In the genomic region with DNA sequence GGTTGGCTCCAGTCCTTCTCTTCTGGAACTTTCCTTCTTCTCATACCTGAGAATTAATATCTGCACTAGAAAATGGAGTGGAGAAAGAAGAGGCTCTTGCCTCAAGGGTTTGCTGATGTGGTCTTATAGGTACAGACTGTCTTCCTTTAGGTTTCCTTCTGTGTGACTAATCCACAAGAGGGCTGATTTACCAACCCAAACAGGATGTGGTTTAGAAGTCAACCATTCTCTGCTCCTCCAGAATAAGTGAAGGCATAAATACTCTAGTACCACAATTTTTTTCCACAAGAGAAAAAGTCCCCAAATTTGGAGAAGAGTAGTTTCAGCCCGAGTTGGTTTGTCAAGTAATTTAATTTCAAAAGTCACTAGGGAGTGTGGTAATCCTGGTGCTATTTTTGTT, we compare ENCODE assay signal across 2 cellular contexts.
TF ChIP-seq lines count a peak whose summit lies in the region.

No MANE protein-coding gene starts in this region.

TF ChIP-seq in HCT116, 20 proteins besides CTCF, POLR2A, EP300 and RAD21:
- TF ChIP-seq EZH2 (IDR thresholded peaks at IDR 0.05) (no peak), EGR1 (IDR thresholded peaks at IDR 0.05; ENCODE audit: low read depth) (no peak), CEBPB (IDR thresholded peaks at IDR 0.05; ENCODE audit: low read depth) (no peak), SIN3A (IDR thresholded peaks at IDR 0.05; ENCODE audit: low read depth) (no peak), ZNF274 (IDR thresholded peaks at IDR 0.05; ENCODE audit: low read depth, low read length) (no peak), FOSL1 (IDR thresholded peaks at IDR 0.05; ENCODE audit: low read depth) (no peak), ELF1 (IDR thresholded peaks at IDR 0.05; ENCODE audit: borderline replicate concordance, low read depth) (no peak)
- TF ChIP-seq, protein P1, sequence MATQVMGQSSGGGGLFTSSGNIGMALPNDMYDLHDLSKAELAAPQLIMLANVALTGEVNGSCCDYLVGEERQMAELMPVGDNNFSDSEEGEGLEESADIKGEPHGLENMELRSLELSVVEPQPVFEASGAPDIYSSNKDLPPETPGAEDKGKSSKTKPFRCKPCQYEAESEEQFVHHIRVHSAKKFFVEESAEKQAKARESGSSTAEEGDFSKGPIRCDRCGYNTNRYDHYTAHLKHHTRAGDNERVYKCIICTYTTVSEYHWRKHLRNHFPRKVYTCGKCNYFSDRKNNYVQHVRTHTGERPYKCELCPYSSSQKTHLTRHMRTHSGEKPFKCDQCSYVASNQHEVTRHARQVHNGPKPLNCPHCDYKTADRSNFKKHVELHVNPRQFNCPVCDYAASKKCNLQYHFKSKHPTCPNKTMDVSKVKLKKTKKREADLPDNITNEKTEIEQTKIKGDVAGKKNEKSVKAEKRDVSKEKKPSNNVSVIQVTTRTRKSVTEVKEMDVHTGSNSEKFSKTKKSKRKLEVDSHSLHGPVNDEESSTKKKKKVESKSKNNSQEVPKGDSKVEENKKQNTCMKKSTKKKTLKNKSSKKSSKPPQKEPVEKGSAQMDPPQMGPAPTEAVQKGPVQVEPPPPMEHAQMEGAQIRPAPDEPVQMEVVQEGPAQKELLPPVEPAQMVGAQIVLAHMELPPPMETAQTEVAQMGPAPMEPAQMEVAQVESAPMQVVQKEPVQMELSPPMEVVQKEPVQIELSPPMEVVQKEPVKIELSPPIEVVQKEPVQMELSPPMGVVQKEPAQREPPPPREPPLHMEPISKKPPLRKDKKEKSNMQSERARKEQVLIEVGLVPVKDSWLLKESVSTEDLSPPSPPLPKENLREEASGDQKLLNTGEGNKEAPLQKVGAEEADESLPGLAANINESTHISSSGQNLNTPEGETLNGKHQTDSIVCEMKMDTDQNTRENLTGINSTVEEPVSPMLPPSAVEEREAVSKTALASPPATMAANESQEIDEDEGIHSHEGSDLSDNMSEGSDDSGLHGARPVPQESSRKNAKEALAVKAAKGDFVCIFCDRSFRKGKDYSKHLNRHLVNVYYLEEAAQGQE (IDR thresholded peaks at IDR 0.05; ENCODE audit: low read depth), result no peak

TF ChIP-seq in GM23338, 12 proteins besides CTCF, POLR2A, EP300 and RAD21:
- TF ChIP-seq, protein P1 (IDR thresholded peaks at IDR 0.05; ENCODE audit: unreplicated experiment), result no peak
- TF ChIP-seq NANOG (IDR thresholded peaks at IDR 0.05; ENCODE audit: borderline replicate concordance) (no peak), STAT1 (IDR thresholded peaks at IDR 0.05; ENCODE audit: unreplicated experiment) (no peak), CREB1 (CRISPR knock-in tag; IDR thresholded peaks at IDR 0.05; ENCODE audit: low read depth) (no peak), POLR2AphosphoS5 (IDR thresholded peaks at IDR 0.05; ENCODE audit: low read depth) (no peak), EZH2phosphoT487 (IDR thresholded peaks at IDR 0.05; ENCODE audit: unreplicated experiment) (no peak)
- TF ChIP-seq, protein P2, sequence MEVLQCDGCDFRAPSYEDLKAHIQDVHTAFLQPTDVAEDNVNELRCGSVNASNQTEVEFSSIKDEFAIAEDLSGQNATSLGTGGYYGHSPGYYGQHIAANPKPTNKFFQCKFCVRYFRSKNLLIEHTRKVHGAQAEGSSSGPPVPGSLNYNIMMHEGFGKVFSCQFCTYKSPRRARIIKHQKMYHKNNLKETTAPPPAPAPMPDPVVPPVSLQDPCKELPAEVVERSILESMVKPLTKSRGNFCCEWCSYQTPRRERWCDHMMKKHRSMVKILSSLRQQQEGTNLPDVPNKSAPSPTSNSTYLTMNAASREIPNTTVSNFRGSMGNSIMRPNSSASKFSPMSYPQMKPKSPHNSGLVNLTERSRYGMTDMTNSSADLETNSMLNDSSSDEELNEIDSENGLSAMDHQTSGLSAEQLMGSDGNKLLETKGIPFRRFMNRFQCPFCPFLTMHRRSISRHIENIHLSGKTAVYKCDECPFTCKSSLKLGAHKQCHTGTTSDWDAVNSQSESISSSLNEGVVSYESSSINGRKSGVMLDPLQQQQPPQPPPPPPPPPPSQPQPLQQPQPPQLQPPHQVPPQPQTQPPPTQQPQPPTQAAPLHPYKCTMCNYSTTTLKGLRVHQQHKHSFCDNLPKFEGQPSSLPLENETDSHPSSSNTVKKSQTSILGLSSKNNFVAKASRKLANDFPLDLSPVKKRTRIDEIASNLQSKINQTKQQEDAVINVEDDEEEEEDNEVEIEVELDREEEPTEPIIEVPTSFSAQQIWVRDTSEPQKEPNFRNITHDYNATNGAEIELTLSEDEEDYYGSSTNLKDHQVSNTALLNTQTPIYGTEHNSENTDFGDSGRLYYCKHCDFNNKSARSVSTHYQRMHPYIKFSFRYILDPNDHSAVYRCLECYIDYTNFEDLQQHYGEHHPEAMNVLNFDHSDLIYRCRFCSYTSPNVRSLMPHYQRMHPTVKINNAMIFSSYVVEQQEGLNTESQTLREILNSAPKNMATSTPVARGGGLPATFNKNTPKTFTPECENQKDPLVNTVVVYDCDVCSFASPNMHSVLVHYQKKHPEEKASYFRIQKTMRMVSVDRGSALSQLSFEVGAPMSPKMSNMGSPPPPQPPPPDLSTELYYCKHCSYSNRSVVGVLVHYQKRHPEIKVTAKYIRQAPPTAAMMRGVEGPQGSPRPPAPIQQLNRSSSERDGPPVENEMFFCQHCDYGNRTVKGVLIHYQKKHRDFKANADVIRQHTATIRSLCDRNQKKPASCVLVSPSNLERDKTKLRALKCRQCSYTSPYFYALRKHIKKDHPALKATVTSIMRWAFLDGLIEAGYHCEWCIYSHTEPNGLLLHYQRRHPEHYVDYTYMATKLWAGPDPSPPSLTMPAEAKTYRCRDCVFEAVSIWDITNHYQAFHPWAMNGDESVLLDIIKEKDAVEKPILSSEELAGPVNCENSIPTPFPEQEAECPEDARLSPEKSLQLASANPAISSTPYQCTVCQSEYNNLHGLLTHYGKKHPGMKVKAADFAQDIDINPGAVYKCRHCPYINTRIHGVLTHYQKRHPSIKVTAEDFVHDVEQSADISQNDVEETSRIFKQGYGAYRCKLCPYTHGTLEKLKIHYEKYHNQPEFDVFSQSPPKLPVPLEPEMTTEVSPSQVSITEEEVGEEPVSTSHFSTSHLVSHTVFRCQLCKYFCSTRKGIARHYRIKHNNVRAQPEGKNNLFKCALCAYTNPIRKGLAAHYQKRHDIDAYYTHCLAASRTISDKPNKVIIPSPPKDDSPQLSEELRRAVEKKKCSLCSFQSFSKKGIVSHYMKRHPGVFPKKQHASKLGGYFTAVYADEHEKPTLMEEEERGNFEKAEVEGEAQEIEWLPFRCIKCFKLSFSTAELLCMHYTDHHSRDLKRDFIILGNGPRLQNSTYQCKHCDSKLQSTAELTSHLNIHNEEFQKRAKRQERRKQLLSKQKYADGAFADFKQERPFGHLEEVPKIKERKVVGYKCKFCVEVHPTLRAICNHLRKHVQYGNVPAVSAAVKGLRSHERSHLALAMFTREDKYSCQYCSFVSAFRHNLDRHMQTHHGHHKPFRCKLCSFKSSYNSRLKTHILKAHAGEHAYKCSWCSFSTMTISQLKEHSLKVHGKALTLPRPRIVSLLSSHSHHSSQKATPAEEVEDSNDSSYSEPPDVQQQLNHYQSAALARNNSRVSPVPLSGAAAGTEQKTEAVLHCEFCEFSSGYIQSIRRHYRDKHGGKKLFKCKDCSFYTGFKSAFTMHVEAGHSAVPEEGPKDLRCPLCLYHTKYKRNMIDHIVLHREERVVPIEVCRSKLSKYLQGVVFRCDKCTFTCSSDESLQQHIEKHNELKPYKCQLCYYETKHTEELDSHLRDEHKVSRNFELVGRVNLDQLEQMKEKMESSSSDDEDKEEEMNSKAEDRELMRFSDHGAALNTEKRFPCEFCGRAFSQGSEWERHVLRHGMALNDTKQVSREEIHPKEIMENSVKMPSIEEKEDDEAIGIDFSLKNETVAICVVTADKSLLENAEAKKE (CRISPR knock-in tag; IDR thresholded peaks at IDR 0.05), result no peak
- TF ChIP-seq, protein P3, sequence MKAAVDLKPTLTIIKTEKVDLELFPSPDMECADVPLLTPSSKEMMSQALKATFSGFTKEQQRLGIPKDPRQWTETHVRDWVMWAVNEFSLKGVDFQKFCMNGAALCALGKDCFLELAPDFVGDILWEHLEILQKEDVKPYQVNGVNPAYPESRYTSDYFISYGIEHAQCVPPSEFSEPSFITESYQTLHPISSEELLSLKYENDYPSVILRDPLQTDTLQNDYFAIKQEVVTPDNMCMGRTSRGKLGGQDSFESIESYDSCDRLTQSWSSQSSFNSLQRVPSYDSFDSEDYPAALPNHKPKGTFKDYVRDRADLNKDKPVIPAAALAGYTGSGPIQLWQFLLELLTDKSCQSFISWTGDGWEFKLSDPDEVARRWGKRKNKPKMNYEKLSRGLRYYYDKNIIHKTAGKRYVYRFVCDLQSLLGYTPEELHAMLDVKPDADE (IDR thresholded peaks at IDR 0.05), result no peak
TF ChIP-seq in GM23338: peak in this region for 0.
